20 cellular contexts compared by ENCODE assay signal in the genomic region with DNA sequence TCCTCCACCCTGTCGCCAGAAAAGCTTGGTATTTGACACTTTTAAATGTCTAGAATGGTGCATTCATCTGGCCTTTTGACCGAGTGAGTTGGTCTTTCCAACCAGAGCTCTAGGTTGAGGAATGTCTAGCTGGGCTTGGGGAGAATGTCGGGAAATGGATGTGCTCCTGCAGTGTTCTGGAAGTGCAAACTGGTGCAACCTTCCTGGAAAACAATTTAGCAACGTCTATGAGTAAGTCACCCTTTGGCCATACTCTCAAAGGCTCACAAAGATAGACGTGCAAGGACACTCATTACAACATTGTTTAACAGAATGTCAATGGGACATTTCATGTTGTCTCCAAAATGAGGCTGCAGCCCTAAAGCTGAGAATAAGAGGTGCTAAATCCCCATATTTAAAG.
"Had no signal": no experiment of that assay in that cellular context is flagged by ENCODE, and none has a peak within 500 bp of the region (broad histone marks: within the 10 kb centered on the region; RNA-seq: fewer than 3 reads in every experiment).

No MANE protein-coding gene starts in this region.

- H3K79me2 ChIP-seq: parathyroid adenoma had no signal

- H3K4me3 ChIP-seq: left lung, skin epidermis, tibial nerve, vagina had no signal

- H3K27ac ChIP-seq: epithelial cell of prostate, left lung, parathyroid adenoma, tibial nerve, vagina had no signal

- H3K27me3 ChIP-seq: left lung, tibial nerve, vagina had no signal

- H3K4me1 ChIP-seq: left lung, parathyroid adenoma, tibial nerve, vagina had no signal

- ATAC-seq: activated T-cell treated with anti-CD3 and anti-CD28 coated beads, Interleukin-2, amount 50 U/mL, for 72 hours; effector memory CD8-positive, alpha-beta T cell; left lung; naive thymus-derived CD8-positive, alpha-beta T cell; stimulated activated naive B cell treated with anti-CD40 and anti-IgM and Interleukin-4, amounts not matched to agents 10 μg/mL and 1 μg/mL and 100 μg/mL, for 72 hours had no signal

- H2AFZ ChIP-seq: parathyroid adenoma had no signal

- H3K36me3 ChIP-seq: left lung, tibial nerve, vagina had no signal

- H3K9me3 ChIP-seq: left lung, tibial nerve, vagina had no signal

- DNase-seq: activated CD4-positive, alpha-beta T cell treated with anti-CD3 and anti-CD28 coated beads, Interleukin-2, amount 10 ng/mL, durations not matched to agents 24 days and 14 days; activated CD4-positive, CD25-positive, alpha-beta regulatory T cell; activated CD8-positive, alpha-beta memory T cell treated with anti-CD3 and anti-CD28 coated beads, Interleukin-2, amount 50 U/mL, for 48 hours; activated gamma-delta T cell treated with Interleukin-2 at 50 U/mL for 16 hours; activated T-cell treated with anti-CD3 and anti-CD28 coated beads, Interleukin-2, amount 50 U/mL, for 72 hours; aorta; cerebellar nuclear complex; effector memory CD8-positive, alpha-beta T cell; hippocampal formation; left lung; naive thymus-derived CD8-positive, alpha-beta T cell; stimulated activated CD4-positive, alpha-beta T cell treated with anti-CD3 and anti-CD28 coated beads, Interleukin-15, amount 100 ng/mL, for 24 hours; stimulated activated CD4-positive, alpha-beta T cell treated with anti-CD3 and anti-CD28 coated beads, Interleukin-4, amount 100 ng/mL, for 1 hour; stimulated activated naive B cell treated with anti-CD40 and anti-IgM and Interleukin-4, amounts not matched to agents 10 μg/mL and 1 μg/mL and 100 μg/mL, for 72 hours; substantia nigra had no signal
